7 cellular contexts compared by ENCODE assay signal in genomic region chr14:105486333-105486973, GRCh38. TPM values are rescaled to one million over a fixed set of nuclear protein-coding genes. Genes with fewer than 3 reads are reported as not detected.
DNase-seq lines count a peak whose midpoint lies in the region; ATAC-seq and TF ChIP-seq lines count a peak whose summit lies in the region.

Gene CRIP1, plus strand, starts transcription at chr14:105486886. Its CDS starts 374 bp downstream, at chr14:105487260.

- TF ChIP-seq CTCF in lower leg skin (IDR thresholded peaks at IDR 0.05), result no peak

- peaks cover 10% of the 10 kb centered on the region for H3K4me1 ChIP-seq in HUES64 (ENCODE audit: insufficient read depth, low read length)
- peaks cover 16 to 91% (median 80%) of the 10 kb centered on the region in 5 donors for H3K4me1 ChIP-seq in subcutaneous abdominal adipose tissue (ENCODE audit: control insufficient read depth in 5 of 5, insufficient read depth in 5 of 5, low read length in 5 of 5)

- TF ChIP-seq POLR2A in lower leg skin (IDR thresholded peaks at IDR 0.05), result no peak

- H3K36me3 ChIP-seq in HUES64 (ENCODE audit: insufficient read depth, low read length) (no peaks in the 10 kb centered on the region), subcutaneous abdominal adipose tissue (ENCODE audit: control insufficient read depth in 5 of 5, insufficient read depth in 5 of 5, low read length in 5 of 5) (peaks cover 0 to 3% (median 0%) of the 10 kb centered on the region in 5 donors)

- peak; percentile 28 to 90 for DNase-seq in lower leg skin (ENCODE audit: low spot score in 2 of 2)
- DNase-seq in GF-D8 (lab: John Stamatoyannopoulos, UW), result no peak
- no peak for DNase-seq in DMS 273 (lab: John Stamatoyannopoulos, UW; ENCODE audit: unreplicated experiment)

- H3K4me3 ChIP-seq in HUES64 (ENCODE audit: low read length), result peak within 1 kb of the TSS; percentile 47
- peak within 1 kb of the TSS; percentile 51 for H3K4me3 ChIP-seq in lower leg skin (ENCODE audit: low read depth, poor library complexity, severe bottlenecking)
- peak within 1 kb of the TSS in 4 of 5 donors; percentile 67 to 84 (median 77) for H3K4me3 ChIP-seq in subcutaneous abdominal adipose tissue (ENCODE audit: low read depth in 1 of 5, low read length in 5 of 5)

- WGBS in HUES64, result 4% methylated on average over 48 of the region's 48 CpGs
- WGBS in adipose tissue, 3 donors, result 5 to 12% (median 6%) methylated on average over 40 to 48 of the region's 48 CpGs
- 3 to 14% methylated on average over 16 to 39 of the region's 48 CpGs for WGBS in lower leg skin, 2 donors

- H3K27ac ChIP-seq in HUES64 (ENCODE audit: low read depth, low read length) (no peak within 1 kb of the TSS), adipose tissue (ENCODE audit: low read depth, low read length) (peak within 1 kb of the TSS; percentile 30), subcutaneous abdominal adipose tissue (ENCODE audit: low read depth, low read length) (peak within 1 kb of the TSS; percentile 46)

- peaks cover 78% of the 10 kb centered on the region for H3K27me3 ChIP-seq in HUES64 (ENCODE audit: insufficient read depth, low read length)
- peaks cover 0 to 3% (median 0%) of the 10 kb centered on the region in 5 donors for H3K27me3 ChIP-seq in subcutaneous abdominal adipose tissue (ENCODE audit: control insufficient read depth in 5 of 5, insufficient read depth in 4 of 5, low read length in 5 of 5)

- ATAC-seq in GM19455 (IDR thresholded peaks at IDR 0.05; ENCODE audit: unreplicated experiment), result no peak

- intact Hi-C loops in lower leg skin (cut with DNase I; ENCODE audit: low total_unique reads), result no loop called here

- peak within 1 kb of the TSS; percentile 20; the same call in 1 of the 2 replicates for H3K9ac ChIP-seq in HUES64 (ENCODE audit: low read depth, low read length)
- peak within 1 kb of the TSS in 4 of 5 donors; percentile 58 to 75 (median 66) for H3K9ac ChIP-seq in subcutaneous abdominal adipose tissue (ENCODE audit: low read length in 5 of 5)

- H3K9me3 ChIP-seq in HUES64 (ENCODE audit: insufficient read depth, low read depth, low read length), result no peaks in the 10 kb centered on the region
- no peaks in the 10 kb centered on the region for H3K9me3 ChIP-seq in subcutaneous abdominal adipose tissue (ENCODE audit: control insufficient read depth in 5 of 5, low read length in 5 of 5)

RNA-seq across cellular contexts. Expression of gene CRIP1, which starts in this region (rescaled TPM):
- 2.6 TPM for polyA plus RNA-seq in HUES64 (2013, experiment 1 of 2)
- 4.9 TPM for polyA plus RNA-seq in HUES64 (2013, experiment 2 of 2)
- polyA plus RNA-seq in adipose tissue, result 100 to 1,000 TPM in 2 of 3 donors, 10 to 100 TPM in 1; 16.9 to 258 (median 122) TPM
- 100 to 1,000 TPM in 1 of 4 donors, 10 to 100 TPM in 3; 13.1 to 103 (median 63.2) TPM for total RNA-seq in lower leg skin

Comparison
In these comparisons a context has a peak if more than half of its experiments do, and no peak if none do; other contexts are left out.
1. DNase-seq: peak in lower leg skin (2 of 2); none in GF-D8 (single experiment) and DMS 273 (single experiment).
2. Peak in every context shown above with its lines, with median percentiles within 50 percentile points of each other: H3K4me3 ChIP-seq.